1 cellular context compared by ENCODE assay signal in the genomic region with DNA sequence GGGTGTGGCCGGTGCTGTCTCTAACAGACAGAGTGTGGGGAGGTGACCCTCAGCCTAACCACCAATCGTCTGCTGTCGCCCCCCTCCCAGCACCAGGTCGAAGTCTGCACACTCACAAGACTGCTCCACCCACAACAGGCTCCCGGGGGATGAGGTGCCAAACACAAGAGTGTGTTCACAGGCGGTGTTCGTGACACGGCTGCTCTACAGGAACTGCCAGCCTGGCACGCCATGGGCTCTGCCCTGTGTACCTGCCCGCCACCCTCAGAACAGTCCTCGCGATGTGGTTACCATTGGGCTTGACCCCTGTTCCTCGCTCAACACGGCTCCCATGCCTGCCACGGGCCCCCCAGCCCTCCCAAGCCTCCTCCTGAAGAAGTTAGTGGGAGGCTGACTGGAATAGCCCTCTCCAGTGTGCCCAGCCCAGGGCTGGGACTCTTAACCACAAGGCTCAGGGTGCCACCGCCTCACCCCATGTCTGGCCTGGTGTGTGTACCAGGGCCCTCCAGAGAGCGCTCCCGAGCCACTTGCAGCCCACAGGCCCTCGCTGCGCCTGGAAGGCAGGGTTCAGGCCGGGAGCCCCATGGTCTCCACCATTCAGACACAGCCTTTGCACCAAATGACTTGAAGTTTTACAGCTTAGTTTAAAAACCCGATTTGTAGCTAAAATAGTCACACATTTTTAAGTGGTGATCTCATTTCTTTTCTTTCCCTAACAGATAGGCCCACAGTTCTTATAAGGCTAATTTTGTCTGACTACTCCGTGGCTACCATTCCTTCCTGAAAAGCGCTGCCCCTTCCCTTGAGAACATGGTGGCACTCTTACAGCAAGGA.
TF ChIP-seq lines count a peak whose summit lies in the region.

No MANE protein-coding gene starts in this region.

TF ChIP-seq in GM23338, 12 proteins besides CTCF, POLR2A, EP300 and RAD21 (continued from another document):
- no peak for TF ChIP-seq ZNF462 (CRISPR knock-in tag; IDR thresholded peaks at IDR 0.05)
- no peak for TF ChIP-seq STAT1 (IDR thresholded peaks at IDR 0.05; ENCODE audit: unreplicated experiment)
- TF ChIP-seq ZNF114 (CRISPR knock-in tag; IDR thresholded peaks at IDR 0.05): no peak
- TF ChIP-seq ZNF331 (CRISPR knock-in tag; IDR thresholded peaks at IDR 0.05; ENCODE audit: low read depth): no peak
- TF ChIP-seq NANOG (IDR thresholded peaks at IDR 0.05; ENCODE audit: borderline replicate concordance): no peak
